In the genomic region with DNA sequence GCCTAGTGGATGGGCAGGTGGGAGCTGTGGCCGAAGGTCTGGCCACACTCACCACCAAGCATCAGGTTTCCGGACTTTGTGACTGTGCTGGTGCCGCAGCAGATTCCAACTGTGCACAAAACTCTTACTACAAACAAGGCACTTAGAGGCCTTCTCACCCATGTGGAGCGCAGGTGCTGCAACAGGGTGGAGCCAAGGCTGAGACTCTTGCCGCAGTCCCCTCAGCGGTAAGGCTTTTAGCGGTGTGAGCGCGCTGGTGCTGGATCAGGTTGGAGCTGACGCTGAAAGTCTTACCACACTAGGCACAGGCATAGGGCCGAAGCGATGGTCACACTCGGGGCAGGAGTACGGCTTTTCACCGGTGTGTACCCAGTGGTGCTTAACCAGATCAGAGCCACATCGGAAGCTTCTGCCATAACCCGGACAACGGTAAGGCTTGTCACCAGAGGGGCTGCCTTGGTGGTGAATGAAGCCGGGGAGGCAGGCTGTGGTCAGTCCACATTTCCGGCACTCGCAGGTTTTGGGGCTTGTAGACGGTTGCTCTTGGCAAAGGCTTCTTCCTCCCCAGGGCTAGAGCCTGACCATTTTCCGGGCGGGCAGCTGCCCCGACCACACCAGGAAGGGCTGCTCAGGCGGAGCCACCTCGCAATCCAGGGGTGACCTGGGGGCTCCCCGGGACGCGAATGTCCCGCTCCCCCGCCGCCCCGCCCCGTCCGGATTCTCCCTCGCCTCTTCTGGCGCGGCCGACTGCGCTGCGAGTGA, we compare ENCODE assay signal across 8 cellular contexts. TPM values are rescaled to one million over a fixed set of nuclear protein-coding genes. Genes with fewer than 3 reads are reported as not detected.
DNase-seq lines count a peak whose midpoint lies in the region; ATAC-seq and TF ChIP-seq lines count a peak whose summit lies in the region.

No MANE protein-coding gene starts in this region.

- peak overlapping the region; percentile 8 for H2AK5ac ChIP-seq in trophoblast cell (ENCODE audit: low read length)

- 0 out of 2 replicates have a peak, but pooled peaks have one; percentile 36 for TF ChIP-seq CTCF in GM12875 (IDR thresholded peaks at IDR 0.05; ENCODE audit: borderline replicate concordance, insufficient read depth, low read depth, low read length)
- no peak for TF ChIP-seq CTCF in OCI-LY3 (IDR thresholded peaks at IDR 0.05; ENCODE audit: low read depth, low read length)
- TF ChIP-seq CTCF in foreskin keratinocyte (conservative IDR thresholded peaks at IDR 0.05): peak; percentile 21

- peak overlapping the region; percentile 50 for H3K18ac ChIP-seq in trophoblast cell (ENCODE audit: low read length)

- H3K14ac ChIP-seq in trophoblast cell (ENCODE audit: low read length): peak overlapping the region; percentile 66

- peaks cover 39% of the 10 kb centered on the region for H3K79me2 ChIP-seq in OCI-LY3 (ENCODE audit: low read length)
- peaks cover 19% of the 10 kb centered on the region for H3K79me2 ChIP-seq in trophoblast cell (ENCODE audit: control insufficient read depth, insufficient read depth, low read length, poor library complexity)

- H3K36me3 ChIP-seq in OCI-LY3 (replicated peaks; ENCODE audit: low read depth, low read length) (peaks cover 16% of the 10 kb centered on the region), trophoblast cell (ENCODE audit: control insufficient read depth in 1 of 2, insufficient read depth in 2 of 2, low read length in 2 of 2) (peaks cover 12 to 13% of the 10 kb centered on the region in 2 experiments)

- no CpG with 5 or more reads among the region's 42 CpGs for WGBS in trophoblast cell (ENCODE audit: extremely low coverage, insufficient coverage, insufficient read length)

- peak overlapping the region; percentile 65 for H2BK5ac ChIP-seq in trophoblast cell (ENCODE audit: low read depth, low read length, poor library complexity)

- ATAC-seq in HG02852 (IDR thresholded peaks at IDR 0.05; ENCODE audit: unreplicated experiment): peak; percentile 3
- ATAC-seq in foreskin keratinocyte: peak; percentile 14
- ATAC-seq in GM21737 (IDR thresholded peaks at IDR 0.05; ENCODE audit: unreplicated experiment): no peak

- peaks cover 14% of the 10 kb centered on the region for H3K4me1 ChIP-seq in OCI-LY3 (ENCODE audit: low read length)
- peaks cover 12% of the 10 kb centered on the region for H3K4me1 ChIP-seq in foreskin keratinocyte
- peaks cover 19 to 31% of the 10 kb centered on the region in 2 experiments for H3K4me1 ChIP-seq in trophoblast cell (ENCODE audit: control insufficient read depth in 1 of 2, insufficient read depth in 2 of 2, low read length in 2 of 2)

- peak overlapping the region; percentile 92; the same call in 1 of the 2 replicates for H2AFZ ChIP-seq in OCI-LY3 (ENCODE audit: low read depth, low read length)
- peak overlapping the region; percentile 68 for H2AFZ ChIP-seq in trophoblast cell (ENCODE audit: insufficient read depth, low read length, poor library complexity)

- no peak overlapping the region for H2BK12ac ChIP-seq in trophoblast cell (ENCODE audit: low read length)

- no peaks in the 10 kb centered on the region for H3K27me3 ChIP-seq in OCI-LY3 (ENCODE audit: low read depth, low read length)
- no peaks in the 10 kb centered on the region for H3K27me3 ChIP-seq in foreskin keratinocyte
- H3K27me3 ChIP-seq in trophoblast cell (ENCODE audit: insufficient read depth, low read length): no peaks in the 10 kb centered on the region

- H3K79me1 ChIP-seq in trophoblast cell (ENCODE audit: low read length): peaks cover 20% of the 10 kb centered on the region

- peak; percentile 36 for DNase-seq in activated effector memory CD4-positive, alpha-beta T cell treated with Interleukin-2 at 50 U/mL for 16 hours
- DNase-seq in foreskin keratinocyte (peak in 1 of 2 donors; percentile 56), trophoblast cell (peak; percentile 40 to 51), NCI-H1694 treated with DMSO at 0.1 percent for 48 hours (lab: John Stamatoyannopoulos, UW) (no peak)

- peak overlapping the region; percentile 96 for H4K91ac ChIP-seq in trophoblast cell (ENCODE audit: low read depth, low read length)

- peaks cover 22% of the 10 kb centered on the region for H4K20me1 ChIP-seq in OCI-LY3 (ENCODE audit: insufficient read depth, low read length)

- H4K8ac ChIP-seq in trophoblast cell (ENCODE audit: low read depth, low read length): peak overlapping the region; percentile 100

- H3K27ac ChIP-seq in OCI-LY3 (ENCODE audit: low read length) (peak overlapping the region; percentile 85), foreskin keratinocyte (peak overlapping the region; percentile 98), trophoblast cell (ENCODE audit: low read depth, low read length) (peak overlapping the region; percentile 99)

- H3K4ac ChIP-seq in trophoblast cell (ENCODE audit: low read depth, low read length): peak overlapping the region; percentile 9

- H3K4me2 ChIP-seq in OCI-LY3 (ENCODE audit: low read length): peak overlapping the region; percentile 100
- peak overlapping the region; percentile 95 for H3K4me2 ChIP-seq in trophoblast cell (ENCODE audit: low read length)

- H3K23ac ChIP-seq in trophoblast cell (ENCODE audit: low read length): no peak overlapping the region

- H3K4me3 ChIP-seq in GM12875 (ENCODE audit: low read depth, low read length) (peak overlapping the region; percentile 74), OCI-LY3 (ENCODE audit: low read length) (peak overlapping the region; percentile 98), trophoblast cell (ENCODE audit: low read depth, low read length) (peak overlapping the region; percentile 88)

- peak overlapping the region; percentile 24 for H2BK120ac ChIP-seq in trophoblast cell (ENCODE audit: insufficient read depth, low read length, poor library complexity)

- H4K12ac ChIP-seq in trophoblast cell (ENCODE audit: low read depth, low read length): peak overlapping the region; percentile 83

- H3K9me3 ChIP-seq in OCI-LY3 (ENCODE audit: insufficient read depth, low read length) (no peaks in the 10 kb centered on the region), trophoblast cell (ENCODE audit: insufficient read depth, low read depth, low read length) (peaks cover 2% of the 10 kb centered on the region)

- H3K9ac ChIP-seq in OCI-LY3 (ENCODE audit: low read length) (peak overlapping the region; percentile 97), trophoblast cell (ENCODE audit: low read length) (peak overlapping the region; percentile 83)

RNA-seq across cellular contexts. Expression of a gene that starts 1.0 kb away (rescaled TPM):
- total RNA-seq in foreskin keratinocyte: 6.1 TPM in 2 replicates
- 6.4 and 6.9 TPM in 2 replicates for polyA plus RNA-seq in foreskin keratinocyte
- 6.8 and 7.5 TPM in 2 replicates for polyA plus RNA-seq in trophoblast cell (2013)

RNA-seq across cellular contexts. Expression of a gene that starts 13.7 kb away (rescaled TPM):
- total RNA-seq in foreskin keratinocyte: 18.2 and 19.7 TPM in 2 replicates
- 34.6 and 34.8 TPM in 2 replicates for polyA plus RNA-seq in foreskin keratinocyte
- 37.9 and 42.2 TPM in 2 replicates for polyA plus RNA-seq in trophoblast cell (2013)

RNA-seq across cellular contexts. Expression of a gene that starts 15.7 kb away (rescaled TPM):
- 0.03 and 0.04 TPM in 2 replicates for total RNA-seq in foreskin keratinocyte
- polyA plus RNA-seq in foreskin keratinocyte: 0.02 and 0.03 TPM in 2 replicates
- polyA plus RNA-seq in trophoblast cell (2013): 0.53 and 0.70 TPM in 2 replicates

RNA-seq across cellular contexts. Expression of a gene that starts 24.7 kb away (rescaled TPM):
- total RNA-seq in foreskin keratinocyte: 0.04 TPM in 1 of 2 replicates, not detected in the other
- 0.17 and 0.19 TPM in 2 replicates for polyA plus RNA-seq in foreskin keratinocyte
- not detected in 2 replicates for polyA plus RNA-seq in trophoblast cell (2013)

RNA-seq across cellular contexts. Expression of a gene that starts 30.1 kb away (rescaled TPM):
- not detected in 2 replicates for total RNA-seq in foreskin keratinocyte
- polyA plus RNA-seq in foreskin keratinocyte: not detected in 2 replicates
- polyA plus RNA-seq in trophoblast cell (2013): not detected in 2 replicates
